In the genomic region with DNA sequence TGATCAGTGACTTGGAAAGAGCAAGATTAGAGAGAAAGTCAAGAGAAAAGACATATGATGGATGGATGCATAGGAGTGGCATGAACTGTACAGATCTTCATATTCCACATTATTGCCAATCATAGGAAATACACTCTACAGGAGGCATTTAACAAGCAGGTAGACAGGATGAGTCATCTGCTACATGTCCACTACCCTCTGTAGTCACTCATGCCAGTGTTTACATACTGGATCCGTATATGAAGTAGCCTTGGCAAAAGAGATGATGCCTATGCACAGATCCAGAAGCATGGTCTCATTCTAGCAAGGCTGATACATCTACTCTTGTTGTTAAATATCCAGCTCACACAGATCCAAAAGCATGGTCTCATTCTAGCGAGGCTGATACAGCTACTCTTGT, we compare ENCODE assay signal across 36 cellular contexts.
"Had no signal": no experiment of that assay in that cellular context is flagged by ENCODE, and none has a peak within 500 bp of the region (broad histone marks: within the 10 kb centered on the region; RNA-seq: fewer than 3 reads in every experiment).

No MANE protein-coding gene starts in this region.

- ATAC-seq: activated CD8-positive, alpha-beta T cell treated with anti-CD3 and anti-CD28 coated beads for 36 hours; activated naive CD4-positive, alpha-beta T cell treated with anti-CD3 and anti-CD28 coated beads, Interleukin-2, amount 50 U/mL, for 72 hours; activated T-cell treated with anti-CD3 and anti-CD28 coated beads, Interleukin-2, amount 50 U/mL, for 4 hours; activated T-cell treated with anti-CD3 and anti-CD28 coated beads, Interleukin-2, amount 50 U/mL, for 72 hours; activated T-helper 17 cell treated with anti-CD3 and anti-CD28 coated beads, Interleukin-2, amount 50 U/mL, for 72 hours; body of pancreas had no signal

- FAIRE-seq: astrocyte, TTC549 had no signal

- H3K27ac ChIP-seq: adrenal gland, body of pancreas, brain microvascular endothelial cell, breast epithelium, cardiac muscle cell, VCaP had no signal

- DNase-seq: activated B cell treated with CpG ODN at 0.5 μM for 24 hours; activated CD4-positive, alpha-beta memory T cell treated with anti-CD3 and anti-CD28 coated beads for 36 hours; activated CD4-positive, alpha-beta T cell treated with anti-CD3 and anti-CD28 coated beads for 4 hours; activated CD4-positive, alpha-beta T cell treated with anti-CD3 and anti-CD28 coated beads, Interleukin-2, amount 10 ng/mL, durations not matched to agents 24 days and 14 days; activated CD4-positive, alpha-beta T cell treated with anti-CD3 and anti-CD28 coated beads, Interleukin-2, amount 50 U/mL, for 1 hour; activated CD4-positive, alpha-beta T cell treated with anti-CD3 and anti-CD28 coated beads, Interleukin-2, amount 50 U/mL, for 4 hours; activated CD4-positive, CD25-positive, alpha-beta regulatory T cell treated with anti-CD3 and anti-CD28 coated beads, Interleukin-2, amount 50 U/mL, for 72 hours; activated CD8-positive, alpha-beta memory T cell treated with anti-CD3 and anti-CD28 coated beads, Interleukin-2, amount 50 U/mL, for 4 hours; activated CD8-positive, alpha-beta T cell treated with anti-CD3 and anti-CD28 coated beads for 36 hours; activated effector memory CD4-positive, alpha-beta T cell treated with anti-CD3 and anti-CD28 coated beads, Interleukin-2, amount 50 U/mL, for 16 hours; activated gamma-delta T cell treated with Interleukin-2 at 50 U/mL for 16 hours; activated naive CD4-positive, alpha-beta T cell; activated naive CD4-positive, alpha-beta T cell treated with anti-CD3 and anti-CD28 coated beads for 36 hours; activated naive CD4-positive, alpha-beta T cell treated with anti-CD3 and anti-CD28 coated beads, Interleukin-2, amount 50 U/mL, for 16 hours; activated naive CD8-positive, alpha-beta T cell treated with anti-CD3 and anti-CD28 coated beads for 36 hours; activated T-cell treated with anti-CD3 and anti-CD28 coated beads for 4 hours; activated T-cell treated with anti-CD3 and anti-CD28 coated beads, Interleukin-2, amount 50 U/mL, for 1 hour; activated T-cell treated with anti-CD3 and anti-CD28 coated beads, Interleukin-2, amount 50 U/mL, for 4 hours; activated T-cell treated with anti-CD3 and anti-CD28 coated beads, Interleukin-2, amount 50 U/mL, for 72 hours; adrenal gland; amniotic stem cell; aorta; body of pancreas; brain microvascular endothelial cell; caudate nucleus; cerebellar nuclear complex; T-helper 1 cell; T-helper 2 cell; T-helper 9 cell had no signal

- H3K4me1 ChIP-seq: adrenal gland, body of pancreas, breast epithelium had no signal

- H3K36me3 ChIP-seq: adrenal gland, brain microvascular endothelial cell, breast epithelium, cardiac muscle cell had no signal

- H3K27me3 ChIP-seq: adrenal gland, body of pancreas, brain microvascular endothelial cell, breast epithelium, cardiac muscle cell had no signal

- H3K4me3 ChIP-seq: adrenal gland, body of pancreas, breast epithelium, cardiac muscle cell had no signal

- H3K9me3 ChIP-seq: adrenal gland, body of pancreas, breast epithelium had no signal
